Comparison of ENCODE assay signal across 15 cellular contexts in the genomic region with DNA sequence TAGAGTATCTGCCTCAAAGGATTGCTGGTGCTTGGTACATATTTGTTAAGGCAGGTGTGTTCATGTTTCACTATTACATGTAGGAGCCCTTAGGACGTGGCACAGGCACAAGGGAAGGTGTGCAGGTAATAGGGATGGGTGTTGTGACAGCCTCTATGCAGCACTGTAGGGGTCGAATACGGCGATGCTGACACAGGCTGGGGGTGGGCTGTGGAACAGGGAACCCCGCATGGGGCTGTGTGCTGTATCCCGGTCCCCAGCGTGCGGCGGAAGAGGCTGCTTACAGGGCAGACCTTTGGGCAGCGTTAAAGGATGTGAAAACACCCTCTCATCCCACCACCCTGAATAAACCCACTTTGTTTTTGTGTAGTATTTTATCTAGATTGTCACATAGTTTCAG. TPM values are rescaled to one million over a fixed set of nuclear protein-coding genes. Genes with fewer than 3 reads are reported as not detected.
DNase-seq lines count a peak whose midpoint lies in the region; ATAC-seq, FAIRE-seq and TF ChIP-seq lines count a peak whose summit lies in the region.
"Had no signal": no experiment of that assay in that cellular context is flagged by ENCODE, and none has a peak within 500 bp of the region (broad histone marks: within the 10 kb centered on the region; RNA-seq: fewer than 3 reads in every experiment).

No MANE protein-coding gene starts in this region.

- peak overlapping the region; percentile 83 to 98 (median 94) for H3K27ac Mint-ChIP-seq in CD8-positive, alpha-beta memory T cell
- H3K27ac Mint-ChIP-seq in astrocyte (ENCODE audit: unreplicated experiment) = peak overlapping the region; percentile 91
- H3K27ac Mint-ChIP-seq: neural progenitor cell had no signal

- peak overlapping the region; percentile 57 for H3K4me2 ChIP-seq in astrocyte (ENCODE audit: low read length)
- H3K4me2 ChIP-seq: BLaER1, neural progenitor cell had no signal

- H3K4me1 Mint-ChIP-seq in CD8-positive, alpha-beta memory T cell = peaks cover 99 to 100% (median 100%) of the 10 kb centered on the region in 3 donors
- peaks cover 56% of the 10 kb centered on the region for H3K4me1 Mint-ChIP-seq in astrocyte (ENCODE audit: low read depth, unreplicated experiment)

- peaks cover 0 to 1% (median 0%) of the 10 kb centered on the region in 5 donors for H3K9me3 Mint-ChIP-seq in CD8-positive, alpha-beta memory T cell
- peaks cover 8% of the 10 kb centered on the region for H3K9me3 Mint-ChIP-seq in astrocyte (ENCODE audit: unreplicated experiment)

- no peaks in the 10 kb centered on the region for H3K27me3 Mint-ChIP-seq in CD8-positive, alpha-beta memory T cell
- no peaks in the 10 kb centered on the region for H3K27me3 Mint-ChIP-seq in astrocyte (ENCODE audit: low read depth, unreplicated experiment)

- no peaks in the 10 kb centered on the region for H3K27me3 ChIP-seq in CD8-positive, alpha-beta memory T cell (ENCODE audit: insufficient read depth, low read length, poor library complexity, severe bottlenecking)
- H3K27me3 ChIP-seq in astrocyte (ENCODE audit: insufficient read depth, low read length) (no peaks in the 10 kb centered on the region), skeletal muscle tissue (ENCODE audit: control insufficient read depth in 3 of 3, insufficient read depth in 3 of 3, low read length in 3 of 3) (no peaks in the 10 kb centered on the region)
- H3K27me3 ChIP-seq: BLaER1, neural progenitor cell had no signal

- peaks cover 0 to 24% (median 6%) of the 10 kb centered on the region in 3 donors for H3K36me3 Mint-ChIP-seq in CD8-positive, alpha-beta memory T cell
- peaks cover 16% of the 10 kb centered on the region for H3K36me3 Mint-ChIP-seq in astrocyte (ENCODE audit: low read depth, unreplicated experiment)

- H3K4me1 ChIP-seq in CD8-positive, alpha-beta memory T cell (ENCODE audit: insufficient read depth, low read length) = peaks cover 99% of the 10 kb centered on the region
- H3K4me1 ChIP-seq in astrocyte (ENCODE audit: insufficient read depth, low read length) (peaks cover 19% of the 10 kb centered on the region), kidney (ENCODE audit: control insufficient read depth in 1 of 2, insufficient read depth in 1 of 2, low read depth in 1 of 2, low read length in 2 of 2) (peaks cover 50 to 54% of the 10 kb centered on the region in 2 donors), skeletal muscle tissue (ENCODE audit: control insufficient read depth in 3 of 3, insufficient read depth in 3 of 3, low read length in 3 of 3) (peaks cover 15 to 22% (median 20%) of the 10 kb centered on the region in 3 donors)
- H3K4me1 ChIP-seq: BLaER1 had no signal

- peak overlapping the region; percentile 24 for H3K9ac ChIP-seq in astrocyte (ENCODE audit: low read length)
- H3K9ac ChIP-seq in kidney (ENCODE audit: low read length in 2 of 2) = no peak overlapping the region
- no peak overlapping the region for H3K9ac ChIP-seq in skeletal muscle tissue (ENCODE audit: low read depth in 1 of 3, low read length in 3 of 3)
- H3K9ac ChIP-seq: BLaER1, neural progenitor cell had no signal

- intact Hi-C loops in kidney (cut with DNase I) = no loop called here

- ATAC-seq in GM21825 (IDR thresholded peaks at IDR 0.05; ENCODE audit: unreplicated experiment) = no peak

- peaks cover 37% of the 10 kb centered on the region for H4K20me1 ChIP-seq in astrocyte (ENCODE audit: insufficient read depth, low read length)

- H2AFZ ChIP-seq in astrocyte (ENCODE audit: low read depth, low read length) = no peak overlapping the region
- H2AFZ ChIP-seq: neural progenitor cell had no signal

- no peak overlapping the region for H3K4me3 ChIP-seq in CD8-positive, alpha-beta memory T cell (ENCODE audit: low read length)
- H3K4me3 ChIP-seq in astrocyte (ENCODE audit: insufficient read depth, low read depth, low read length) = no peak overlapping the region
- H3K4me3 ChIP-seq in kidney (ENCODE audit: low read length in 2 of 2) = no peak overlapping the region
- peak overlapping the region in 1 of 3 donors; percentile 31 for H3K4me3 ChIP-seq in skeletal muscle tissue (ENCODE audit: low read length in 3 of 3)
- H3K4me3 ChIP-seq: BLaER1, neural progenitor cell had no signal

- H3K79me2 ChIP-seq in astrocyte (ENCODE audit: insufficient read depth, low read length) = peaks cover 66% of the 10 kb centered on the region

- H3K36me3 ChIP-seq in CD8-positive, alpha-beta memory T cell (ENCODE audit: insufficient read depth, low read length) = no peaks in the 10 kb centered on the region
- H3K36me3 ChIP-seq in astrocyte (ENCODE audit: insufficient read depth, low read length) (no peaks in the 10 kb centered on the region), kidney (ENCODE audit: control insufficient read depth in 1 of 2, insufficient read depth in 2 of 2, low read length in 2 of 2) (no peaks in the 10 kb centered on the region), skeletal muscle tissue (ENCODE audit: control insufficient read depth in 3 of 3, insufficient read depth in 3 of 3, low read length in 3 of 3) (no peaks in the 10 kb centered on the region)
- H3K36me3 ChIP-seq: neural progenitor cell had no signal

- POLR2A ChIA-PET in CD8-positive, alpha-beta memory T cell (lab: Charles Lee) = interaction anchor here (1.4 kb wide), 1 partner anchor 86 kb away, joined by 3 read pairs; no protein-coding TSS in a partner anchor

- H3K27ac ChIP-seq in CD8-positive, alpha-beta memory T cell (ENCODE audit: low read depth, low read length) = no peak overlapping the region
- peak overlapping the region; percentile 45 for H3K27ac ChIP-seq in astrocyte (ENCODE audit: low read depth, low read length)
- H3K27ac ChIP-seq in kidney (ENCODE audit: low read depth in 2 of 2, low read length in 2 of 2) = peak overlapping the region; percentile 7 to 78
- H3K27ac ChIP-seq in skeletal muscle tissue (ENCODE audit: low read depth, low read length) = peak overlapping the region; percentile 62
- H3K27ac ChIP-seq: BLaER1, neural progenitor cell had no signal

- H3K9me3 ChIP-seq in CD8-positive, alpha-beta memory T cell (ENCODE audit: low read length) = no peaks in the 10 kb centered on the region
- no peaks in the 10 kb centered on the region for H3K9me3 ChIP-seq in astrocyte (ENCODE audit: insufficient read depth, low read depth, low read length)
- H3K9me3 ChIP-seq in kidney (ENCODE audit: control insufficient read depth in 1 of 2, low read length in 2 of 2) = no peaks in the 10 kb centered on the region
- H3K9me3 ChIP-seq in skeletal muscle tissue (ENCODE audit: control insufficient read depth in 3 of 3, low read length in 3 of 3) = no peaks in the 10 kb centered on the region

- H3K4me3 Mint-ChIP-seq in CD8-positive, alpha-beta memory T cell = peak overlapping the region; percentile 19 to 78 (median 68)
- no peak overlapping the region for H3K4me3 Mint-ChIP-seq in astrocyte (ENCODE audit: unreplicated experiment)
- H3K4me3 Mint-ChIP-seq: neural progenitor cell had no signal

- DNase-seq in CD8-positive, alpha-beta memory T cell = no peak
- DNase-seq in astrocyte (ENCODE audit: low read depth) (no peak), kidney (no peak), NAMALWA (ENCODE audit: low spot score) (no peak)
- no peak for DNase-seq in NK-92 treated with Interleukin-12 subunit alpha and Interleukin-12 subunit beta, amount 100 ng/mL, for 24 hours (lab: John Stamatoyannopoulos, UW)
- no peak for DNase-seq in activated CD4-positive, alpha-beta T cell treated with anti-CD3 and anti-CD28 coated beads, Interleukin-2, amount 50 U/mL, for 4 hours
- DNase-seq: Karpas-422; NCI-H2081; stimulated activated CD8-positive, alpha-beta memory T cell treated with anti-CD3 and anti-CD28 coated beads, Interleukin-4, amount 100 ng/mL, for 48 hours had no signal

- TF ChIP-seq CTCF in astrocyte (IDR thresholded peaks at IDR 0.05; ENCODE audit: insufficient read depth, low read depth, low read length) (no peak), kidney (IDR thresholded peaks at IDR 0.05; ENCODE audit: borderline replicate concordance, extremely low read depth, insufficient read depth) (no peak)

- CTCF ChIA-PET in CD8-positive, alpha-beta memory T cell (lab: Charles Lee) = interaction anchor here (0.7 to 1.6 kb wide), 2 partner anchors 17 to 19 kb away, joined by 3 read pairs; no protein-coding TSS in a partner anchor

- FAIRE-seq in astrocyte (lab: Jason Lieb, UNC) (no peak), kidney (lab: Jason Lieb, UNC) (no peak)
- FAIRE-seq: GM12892, GM19239 had no signal

RNA-seq across cellular contexts. Expression of a gene that starts 21.5 kb away (rescaled TPM):
- total RNA-seq in CD8-positive, alpha-beta memory T cell = 10 to 100 TPM; 30.1 to 30.9 TPM
- 62.1 TPM for polyA plus RNA-seq in CD8-positive, alpha-beta memory T cell
- total RNA-seq in astrocyte = 21.9 and 23.8 TPM in 2 replicates
- 35.0 TPM for total RNA-seq in kidney
- 17.5 TPM for polyA plus RNA-seq in kidney (ENCODE audit: insufficient read depth, low read depth, low replicate concordance)
- 11.0 TPM for total RNA-seq in skeletal muscle tissue
